Comparison of ENCODE assay signal across 13 cellular contexts in genomic region chr1:110070282-110070967, GRCh38. TPM values are rescaled to one million over a fixed set of nuclear protein-coding genes. Genes with fewer than 3 reads are reported as not detected.
DNase-seq lines count a peak whose midpoint lies in the region; ATAC-seq and TF ChIP-seq lines count a peak whose summit lies in the region.
"Had no signal": no experiment of that assay in that cellular context is flagged by ENCODE, and none has a peak within 500 bp of the region (broad histone marks: within the 10 kb centered on the region; RNA-seq: fewer than 3 reads in every experiment).

Gene ALX3 (minus strand): TSS chr1:110070672. CDS start chr1:110070612, 60 bp downstream.

- H3K27ac Mint-ChIP-seq in activated naive CD8-positive, alpha-beta T cell = no peak within 1 kb of the TSS
- H3K27ac Mint-ChIP-seq in activated naive CD8-positive, alpha-beta T cell treated with anti-CD3 and anti-CD28 coated beads, Interleukin-2, amount 50 U/mL, for 24 hours = no peak within 1 kb of the TSS
- H3K27ac Mint-ChIP-seq: activated CD4-positive, alpha-beta memory T cell treated with anti-CD3 and anti-CD28 coated beads, Interleukin-2, amount 10 ng/mL, durations not matched to agents 7 days and 5 days had no signal

- no peak for TF ChIP-seq CTCF in stomach (IDR thresholded peaks at IDR 0.05)

- H3K36me3 Mint-ChIP-seq in activated naive CD8-positive, alpha-beta T cell = no peaks in the 10 kb centered on the region
- no peaks in the 10 kb centered on the region for H3K36me3 Mint-ChIP-seq in activated naive CD8-positive, alpha-beta T cell treated with anti-CD3 and anti-CD28 coated beads, Interleukin-2, amount 50 U/mL, for 24 hours (ENCODE audit: low read depth)

- H3K27ac ChIP-seq in stomach = no peak within 1 kb of the TSS

- no peak within 1 kb of the TSS for H3K9ac ChIP-seq in adipocyte (ENCODE audit: low read length)
- H3K9ac ChIP-seq: SK-N-SH had no signal

- no peaks in the 10 kb centered on the region for H3K9me3 Mint-ChIP-seq in activated naive CD8-positive, alpha-beta T cell (ENCODE audit: low read depth)
- no peaks in the 10 kb centered on the region for H3K9me3 Mint-ChIP-seq in activated naive CD8-positive, alpha-beta T cell treated with anti-CD3 and anti-CD28 coated beads, Interleukin-2, amount 50 U/mL, for 24 hours
- H3K9me3 Mint-ChIP-seq: activated CD4-positive, alpha-beta memory T cell treated with anti-CD3 and anti-CD28 coated beads, Interleukin-2, amount 10 ng/mL, durations not matched to agents 7 days and 5 days had no signal

- peak within 1 kb of the TSS; percentile 67 for H3K4me3 Mint-ChIP-seq in activated naive CD8-positive, alpha-beta T cell
- no peak within 1 kb of the TSS for H3K4me3 Mint-ChIP-seq in activated naive CD8-positive, alpha-beta T cell treated with anti-CD3 and anti-CD28 coated beads, Interleukin-2, amount 50 U/mL, for 24 hours
- H3K4me3 Mint-ChIP-seq: activated CD4-positive, alpha-beta memory T cell treated with anti-CD3 and anti-CD28 coated beads, Interleukin-2, amount 10 ng/mL, durations not matched to agents 7 days and 5 days had no signal

- no peak for TF ChIP-seq EP300 in stomach (IDR thresholded peaks at IDR 0.05)

- H3K27me3 Mint-ChIP-seq in activated naive CD8-positive, alpha-beta T cell = peaks cover 31% of the 10 kb centered on the region
- H3K27me3 Mint-ChIP-seq in activated naive CD8-positive, alpha-beta T cell treated with anti-CD3 and anti-CD28 coated beads, Interleukin-2, amount 50 U/mL, for 24 hours = peaks cover 67% of the 10 kb centered on the region

- no peaks in the 10 kb centered on the region for H3K4me1 ChIP-seq in adipocyte (ENCODE audit: control insufficient read depth, insufficient read depth, low read length)
- H3K4me1 ChIP-seq in stomach = peaks cover 34 to 36% (median 36%) of the 10 kb centered on the region in 4 donors
- H3K4me1 ChIP-seq: HAP-1 had no signal

- H3K9me3 ChIP-seq in adipocyte (ENCODE audit: control insufficient read depth, low read length) = peaks cover 30% of the 10 kb centered on the region
- H3K9me3 ChIP-seq in stomach = peaks cover 0 to 11% (median 4%) of the 10 kb centered on the region in 4 donors
- H3K9me3 ChIP-seq: HAP-1, SK-N-SH had no signal

- H3K4me1 Mint-ChIP-seq in activated naive CD8-positive, alpha-beta T cell (ENCODE audit: low read depth) = peaks cover 9% of the 10 kb centered on the region
- H3K4me1 Mint-ChIP-seq in activated naive CD8-positive, alpha-beta T cell treated with anti-CD3 and anti-CD28 coated beads, Interleukin-2, amount 50 U/mL, for 24 hours = peaks cover 7% of the 10 kb centered on the region

- H3K27me3 ChIP-seq in adipocyte (replicated peaks; ENCODE audit: control insufficient read depth, insufficient read depth, low read length) = peaks cover 72% of the 10 kb centered on the region
- H3K27me3 ChIP-seq in stomach = peaks cover 27 to 88% (median 68%) of the 10 kb centered on the region in 3 donors

- H3K4me3 ChIP-seq in adipocyte (ENCODE audit: low read length) = no peak within 1 kb of the TSS
- H3K4me3 ChIP-seq in stomach = peak within 1 kb of the TSS; percentile 20 to 45 (median 36)
- H3K4me3 ChIP-seq: HAP-1 had no signal

- no peak for DNase-seq in activated naive CD8-positive, alpha-beta T cell treated with anti-CD3 and anti-CD28 coated beads, Interleukin-2, amount 50 U/mL, for 24 hours
- DNase-seq in adipocyte (ENCODE audit: low read depth) = peak; percentile 39
- no peak for DNase-seq in left colon
- DNase-seq in stomach = no peak
- DNase-seq in activated gamma-delta T cell treated with Interleukin-2 at 50 U/mL for 16 hours = no peak
- no peak for DNase-seq in RPMI8226
- DNase-seq in activated naive CD4-positive, alpha-beta T cell (lab: John Stamatoyannopoulos, UW) = no peak
- DNase-seq: activated CD4-positive, alpha-beta memory T cell treated with anti-CD3 and anti-CD28 coated beads, Interleukin-2, amount 10 ng/mL, durations not matched to agents 7 days and 5 days; mesenchymal stem cell; SK-N-SH had no signal

- no peaks in the 10 kb centered on the region for H3K36me3 ChIP-seq in adipocyte (ENCODE audit: control insufficient read depth, insufficient read depth, low read length, severe bottlenecking)
- H3K36me3 ChIP-seq in stomach = no peaks in the 10 kb centered on the region
- H3K36me3 ChIP-seq: HAP-1 had no signal

- intact Hi-C loops in left colon (cut with DNase I, micrococcal nuclease) = no loop called here
- intact Hi-C loops in stomach (cut with DNase I; ENCODE audit: low total_unique reads) = no loop called here

- 1 to 7% (median 3%) methylated on average over 20 to 69 of the region's 75 CpGs for WGBS in stomach, 5 donors

- no peak for TF ChIP-seq POLR2A in stomach (IDR thresholded peaks at IDR 0.05)

- no peak for ATAC-seq in activated naive CD8-positive, alpha-beta T cell treated with anti-CD3 and anti-CD28 coated beads, Interleukin-2, amount 50 U/mL, for 24 hours
- ATAC-seq in left colon = peak; percentile 18

RNA-seq across cellular contexts. Expression of gene ALX3, which starts in this region (rescaled TPM):
- total RNA-seq in left colon = not detected
- not detected for total RNA-seq in stomach
- under 1 TPM in 1 of 3 donors, not detected in 2; 0.08 TPM for polyA plus RNA-seq in stomach
- total RNA-seq: activated CD4-positive, alpha-beta memory T cell treated with anti-CD3 and anti-CD28 coated beads, Interleukin-2, amount 10 ng/mL, durations not matched to agents 7 days and 5 days; skeletal muscle tissue had no signal
- polyA plus RNA-seq: SK-N-SH had no signal

Comparison
In these comparisons a context has a peak if more than half of its experiments do, and no peak if none do; other contexts are left out.
1. Peak in ATAC-seq in left colon; RNA of the gene not detected or under 1 TPM.